ENCODE assay signal across 11 cellular contexts in the genomic region with DNA sequence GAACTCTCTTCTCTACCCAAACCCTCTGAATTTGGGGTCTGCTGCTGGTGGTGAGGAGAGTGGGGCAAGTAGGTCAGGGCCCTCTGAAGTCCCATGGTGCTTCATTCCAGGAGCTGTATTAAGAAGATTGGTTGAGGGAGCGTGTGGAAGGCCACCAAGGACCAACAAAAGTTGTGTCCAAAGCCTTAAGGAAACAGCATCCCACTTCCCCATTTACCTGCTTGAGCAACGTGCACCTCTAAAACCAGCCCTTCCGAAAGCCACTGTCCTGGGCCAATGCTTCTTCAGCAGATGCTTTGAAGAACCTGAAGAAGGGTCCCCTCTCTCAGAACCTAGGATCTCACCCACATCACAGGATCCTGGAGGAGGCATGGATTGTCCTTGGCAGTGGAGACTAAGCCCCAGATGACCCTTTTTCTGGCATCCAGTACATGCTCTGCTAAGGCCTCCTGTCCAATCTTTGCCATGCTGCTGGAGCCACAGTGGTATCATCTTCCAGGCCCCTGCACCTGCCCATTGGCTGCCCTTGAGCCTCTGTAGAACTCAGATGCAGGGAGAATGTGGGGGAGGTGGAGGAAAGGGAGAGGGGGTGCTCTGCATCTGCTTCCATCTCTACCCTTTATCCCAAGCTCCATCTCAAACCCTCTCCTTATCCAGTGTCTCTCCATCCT. TPM values are rescaled to one million over a fixed set of nuclear protein-coding genes. Genes with fewer than 3 reads are reported as not detected.
A peak's percentile ranks its signal among the peaks of the same experiment; 100 is the strongest.
DNase-seq lines count a peak whose midpoint lies in the region; ATAC-seq and TF ChIP-seq lines count a peak whose summit lies in the region.
"Had no signal": no experiment of that assay in that cellular context is flagged by ENCODE, and none has a peak within 500 bp of the region (broad histone marks: within the 10 kb centered on the region; RNA-seq: fewer than 3 reads in every experiment).

No MANE protein-coding gene starts in this region.

- H3K4me1 ChIP-seq in GM23338 (ENCODE audit: insufficient read depth), result peaks cover 72% of the 10 kb centered on the region
- H3K4me1 ChIP-seq in adrenal gland (replicated peaks in 1 of 2), result peaks cover 65 to 66% of the 10 kb centered on the region in 2 donors
- H3K4me1 ChIP-seq in liver (ENCODE audit: control insufficient read depth in 4 of 4, insufficient read depth in 4 of 4, low read length in 3 of 4), result peaks cover 19 to 74% (median 49%) of the 10 kb centered on the region in 4 donors
- peaks cover 41% of the 10 kb centered on the region for H3K4me1 ChIP-seq in PC-3 (ENCODE audit: insufficient read depth, low read length)

- no peak for TF ChIP-seq RAD21 in liver (IDR thresholded peaks at IDR 0.05)

- peaks cover 82% of the 10 kb centered on the region for H3K4me1 Mint-ChIP-seq in GM23338
- H3K4me1 Mint-ChIP-seq in stimulated activated effector memory CD8-positive, alpha-beta T cell treated with anti-CD3 and anti-CD28 coated beads, Interleukin-12 subunit alpha, Interleukin-12 subunit beta, amount 100 ng/mL, for 72 hours, result peaks cover 91% of the 10 kb centered on the region

- TF ChIP-seq POLR2A in adrenal gland (IDR thresholded peaks at IDR 0.05), result no peak

- H2AFZ ChIP-seq in GM23338, result peak overlapping the region; percentile 95
- H2AFZ ChIP-seq in PC-3 (ENCODE audit: low read length), result no peak overlapping the region

- CTCF ChIA-PET in PC-3 (lab: Charles Lee), result no interaction called here

- H3K27me3 ChIP-seq in GM23338 (ENCODE audit: insufficient read depth) (peaks cover 37% of the 10 kb centered on the region), adrenal gland (no peaks in the 10 kb centered on the region), liver (ENCODE audit: control insufficient read depth in 4 of 4, insufficient read depth in 4 of 4, low read length in 3 of 4) (no peaks in the 10 kb centered on the region), PC-3 (ENCODE audit: low read length) (no peaks in the 10 kb centered on the region)

- peak overlapping the region in 1 of 2 donors; percentile 8 for H3K9ac ChIP-seq in liver (ENCODE audit: low read depth in 1 of 2, low read length in 2 of 2)
- no peak overlapping the region for H3K9ac ChIP-seq in PC-3 (ENCODE audit: low read length)

- no peak for TF ChIP-seq CTCF in GM23338 (conservative IDR thresholded peaks at IDR 0.05; ENCODE audit: low read depth in 2 of 2)
- no peak for TF ChIP-seq CTCF in adrenal gland (IDR thresholded peaks at IDR 0.05)
- no peak for TF ChIP-seq CTCF in liver (IDR thresholded peaks at IDR 0.05; ENCODE audit: low read depth, low read length, missing input control)
- TF ChIP-seq CTCF in PC-3 (conservative IDR thresholded peaks at IDR 0.05; ENCODE audit: low read depth, low read length), result no peak

- H3K9me3 ChIP-seq in adrenal gland (replicated peaks in 1 of 3) (no peaks in the 10 kb centered on the region), liver (ENCODE audit: control insufficient read depth in 4 of 4, low read length in 3 of 4) (no peaks in the 10 kb centered on the region), PC-3 (ENCODE audit: low read length) (no peaks in the 10 kb centered on the region)

- H3K27ac Mint-ChIP-seq in GM23338, result no peak overlapping the region
- H3K27ac Mint-ChIP-seq in stimulated activated effector memory CD8-positive, alpha-beta T cell treated with anti-CD3 and anti-CD28 coated beads, Interleukin-12 subunit alpha, Interleukin-12 subunit beta, amount 100 ng/mL, for 72 hours, result peak overlapping the region; percentile 95
- no peak overlapping the region for H3K27ac Mint-ChIP-seq in activated naive CD4-positive, alpha-beta T cell treated with anti-CD3 and anti-CD28 coated beads, Interleukin-2, amount 50 U/mL, for 72 hours

- intact Hi-C loops in adrenal gland (cut with DNase I) (no loop called here), PC-3 (cut with micrococcal nuclease) (no loop called here)

- peaks cover 56% of the 10 kb centered on the region for H3K27me3 Mint-ChIP-seq in GM23338 (ENCODE audit: insufficient read depth, low read depth, poor library complexity)

- POLR2A ChIA-PET in PC-3 (lab: Charles Lee; ENCODE audit: unreplicated experiment), result no interaction called here

- H3K4me2 ChIP-seq in GM23338 (peak overlapping the region; percentile 71), PC-3 (ENCODE audit: low read length) (no peak overlapping the region)

- H3K27ac ChIP-seq in GM23338 (ENCODE audit: low read depth) (no peak overlapping the region), adrenal gland (peak overlapping the region in 4 of 5 donors; percentile 82 to 96 (median 94)), liver (ENCODE audit: low read depth in 1 of 2, low read length in 2 of 2) (peak overlapping the region; percentile 82 to 99), PC-3 (ENCODE audit: low read length) (no peak overlapping the region)

- H3K79me2 ChIP-seq in GM23338 (replicated peaks; ENCODE audit: insufficient read depth) (no peaks in the 10 kb centered on the region), PC-3 (ENCODE audit: low read length) (no peaks in the 10 kb centered on the region)

- H4K20me1 ChIP-seq in GM23338 (replicated peaks; ENCODE audit: insufficient read depth) (no peaks in the 10 kb centered on the region), PC-3 (ENCODE audit: low read length) (no peaks in the 10 kb centered on the region)

- no peaks in the 10 kb centered on the region for H3K9me3 Mint-ChIP-seq in GM23338
- H3K9me3 Mint-ChIP-seq in stimulated activated effector memory CD8-positive, alpha-beta T cell treated with anti-CD3 and anti-CD28 coated beads, Interleukin-12 subunit alpha, Interleukin-12 subunit beta, amount 100 ng/mL, for 72 hours, result no peaks in the 10 kb centered on the region
- no peaks in the 10 kb centered on the region for H3K9me3 Mint-ChIP-seq in activated naive CD4-positive, alpha-beta T cell treated with anti-CD3 and anti-CD28 coated beads, Interleukin-2, amount 50 U/mL, for 72 hours
- H3K9me3 Mint-ChIP-seq: neural crest cell had no signal

- DNase-seq in GM23338 (ENCODE audit: low spot score) (no peak), adrenal gland (no peak), GOT3 (lab: John Stamatoyannopoulos, UW) (no peak), PC-3 (no peak)
- no peak for DNase-seq in stimulated activated effector memory CD8-positive, alpha-beta T cell treated with anti-CD3 and anti-CD28 coated beads, Interleukin-12 subunit alpha, Interleukin-12 subunit beta, amount 100 ng/mL, for 72 hours (ENCODE audit: low spot score in 2 of 2)
- no peak for DNase-seq in activated naive CD4-positive, alpha-beta T cell treated with anti-CD3 and anti-CD28 coated beads, Interleukin-2, amount 50 U/mL, for 72 hours (ENCODE audit: low spot score in 2 of 2)
- DNase-seq: central memory CD4-positive, alpha-beta T cell; NCI-H774 had no signal

- H3F3A ChIP-seq in GM23338 (replicated peaks; ENCODE audit: low read depth) (peaks cover 12% of the 10 kb centered on the region; the same call in 1 of the 2 replicates), PC-3 (ENCODE audit: low read length, unreplicated experiment) (no peaks in the 10 kb centered on the region)

- H3K4me3 ChIP-seq in GM23338, result peak overlapping the region; percentile 40
- H3K4me3 ChIP-seq in adrenal gland, result no peak overlapping the region
- H3K4me3 ChIP-seq in liver (ENCODE audit: low read depth in 1 of 3, low read length in 3 of 3), result no peak overlapping the region
- H3K4me3 ChIP-seq in PC-3 (ENCODE audit: low read length), result no peak overlapping the region

- ATAC-seq in GM23338 (no peak), GM18519 (IDR thresholded peaks at IDR 0.05; ENCODE audit: low FRiP score, unreplicated experiment) (no peak), PC-3 (no peak)
- ATAC-seq in stimulated activated effector memory CD8-positive, alpha-beta T cell treated with anti-CD3 and anti-CD28 coated beads, Interleukin-12 subunit alpha, Interleukin-12 subunit beta, amount 100 ng/mL, for 72 hours, result no peak
- ATAC-seq in activated naive CD4-positive, alpha-beta T cell treated with anti-CD3 and anti-CD28 coated beads, Interleukin-2, amount 50 U/mL, for 72 hours, result no peak

- H3K36me3 ChIP-seq in GM23338 (ENCODE audit: insufficient read depth) (no peaks in the 10 kb centered on the region), adrenal gland (replicated peaks in 1 of 2) (no peaks in the 10 kb centered on the region), liver (ENCODE audit: control insufficient read depth in 4 of 4, insufficient read depth in 3 of 4, low read depth in 1 of 4, low read length in 3 of 4) (no peaks in the 10 kb centered on the region), PC-3 (ENCODE audit: low read depth, low read length) (no peaks in the 10 kb centered on the region)

- BruUV-seq in PC-3 (replicated peaks; lab: Mats Ljungman, UMichigan), result no TSS peak

- peak overlapping the region; percentile 52 for H3K4me3 Mint-ChIP-seq in GM23338
- H3K4me3 Mint-ChIP-seq in stimulated activated effector memory CD8-positive, alpha-beta T cell treated with anti-CD3 and anti-CD28 coated beads, Interleukin-12 subunit alpha, Interleukin-12 subunit beta, amount 100 ng/mL, for 72 hours, result peak overlapping the region; percentile 70

- H3K36me3 Mint-ChIP-seq in GM23338 (ENCODE audit: low read depth), result no peaks in the 10 kb centered on the region; the same call in 2 of the 3 replicates
- peaks cover 6% of the 10 kb centered on the region for H3K36me3 Mint-ChIP-seq in stimulated activated effector memory CD8-positive, alpha-beta T cell treated with anti-CD3 and anti-CD28 coated beads, Interleukin-12 subunit alpha, Interleukin-12 subunit beta, amount 100 ng/mL, for 72 hours
- H3K36me3 Mint-ChIP-seq in activated naive CD4-positive, alpha-beta T cell treated with anti-CD3 and anti-CD28 coated beads, Interleukin-2, amount 50 U/mL, for 72 hours, result peaks cover 0 to 5% of the 10 kb centered on the region in 2 donors

- 82 to 96% (median 93%) methylated on average over 3 of the region's 3 CpGs for WGBS in adrenal gland, 4 donors
- 95% methylated on average over 3 of the region's 3 CpGs for WGBS in liver

- H3K9me2 ChIP-seq in GM23338 (ENCODE audit: insufficient read depth) (peaks cover 7% of the 10 kb centered on the region; the same call in 1 of the 2 replicates), PC-3 (replicated peaks; ENCODE audit: low read length) (no peaks in the 10 kb centered on the region)

RNA-seq across cellular contexts. Expression of a gene that starts 5.8 kb away (rescaled TPM):
- total RNA-seq in GM23338 (2014; rRNA removed; shearing (Covaris generic)), result 3.6 and 4.2 TPM in 2 replicates
- polyA plus RNA-seq in GM23338 (2016; fragmentation: Nextera tagmentation; extraction: Ambion mirVana) (3.1 and 3.3 TPM in 2 replicates), adrenal gland (10 to 100 TPM; 34.5 to 59.0 (median 36.6) TPM), liver (10 to 100 TPM in 1 of 2 donors, 1 to 10 TPM in 1; 8.8 to 13.7 TPM)
- total RNA-seq in adrenal gland (10 to 100 TPM; 14.0 to 69.1 (median 41.4) TPM), liver (1 to 10 TPM in 1 of 2 donors, under 1 TPM in 1; 0.84 to 2.3 TPM), PC-3 (2014; rRNA removed) (7.1 and 9.2 TPM in 2 replicates)
- total RNA-seq in activated naive CD4-positive, alpha-beta T cell treated with anti-CD3 and anti-CD28 coated beads, Interleukin-2, amount 50 U/mL, for 72 hours, result 10 to 100 TPM in 1 of 2 donors, 1 to 10 TPM in 1; 4.8 to 26.7 TPM

RNA-seq across cellular contexts. Expression of a gene that starts 15.5 kb away (rescaled TPM):
- total RNA-seq in GM23338 (2014; rRNA removed; shearing (Covaris generic)), result 52.5 and 56.5 TPM in 2 replicates
- polyA plus RNA-seq in GM23338 (2016; fragmentation: Nextera tagmentation; extraction: Ambion mirVana) (14.3 and 16.2 TPM in 2 replicates), adrenal gland (100 to 1,000 TPM in 2 of 3 donors, 10 to 100 TPM in 1; 74.2 to 143 (median 128) TPM), liver (10 to 100 TPM in 1 of 2 donors, 1 to 10 TPM in 1; 7.9 to 23.1 TPM)
- total RNA-seq in adrenal gland (100 to 1,000 TPM in 1 of 8 donors, 10 to 100 TPM in 7; 47.8 to 100 (median 69.1) TPM), liver (10 to 100 TPM; 24.0 to 43.7 TPM), PC-3 (2014; rRNA removed) (22.2 and 38.1 TPM in 2 replicates)
- 100 to 1,000 TPM in 1 of 2 donors, 10 to 100 TPM in 1; 83.4 to 140 TPM for total RNA-seq in activated naive CD4-positive, alpha-beta T cell treated with anti-CD3 and anti-CD28 coated beads, Interleukin-2, amount 50 U/mL, for 72 hours

RNA-seq across cellular contexts. Expression of a gene that starts 34.1 kb away (rescaled TPM):
- total RNA-seq in GM23338 (2014; rRNA removed; shearing (Covaris generic)), result 76.1 and 82.9 TPM in 2 replicates
- 34.4 and 37.5 TPM in 2 replicates for polyA plus RNA-seq in GM23338 (2016; fragmentation: Nextera tagmentation; extraction: Ambion mirVana)
- total RNA-seq in adrenal gland, result 10 to 100 TPM; 36.2 to 72.4 (median 61.7) TPM
- 10 to 100 TPM; 36.2 to 65.1 (median 57.5) TPM for polyA plus RNA-seq in adrenal gland
- total RNA-seq in liver, result 10 to 100 TPM; 17.1 to 17.9 TPM
- 10 to 100 TPM; 11.4 to 12.9 TPM for polyA plus RNA-seq in liver
- total RNA-seq in PC-3 (2014; rRNA removed), result 27.3 and 39.2 TPM in 2 replicates
- 100 to 1,000 TPM; 104 to 212 TPM for total RNA-seq in activated naive CD4-positive, alpha-beta T cell treated with anti-CD3 and anti-CD28 coated beads, Interleukin-2, amount 50 U/mL, for 72 hours

RNA-seq across cellular contexts. Expression of a gene that starts 43.5 kb away (rescaled TPM):
- total RNA-seq in GM23338 (2014; rRNA removed; shearing (Covaris generic)), result 9.6 and 10.5 TPM in 2 replicates
- polyA plus RNA-seq in GM23338 (2016; fragmentation: Nextera tagmentation; extraction: Ambion mirVana) (3.4 and 3.6 TPM in 2 replicates), adrenal gland (10 to 100 TPM; 41.8 to 62.3 (median 50.9) TPM), liver (1 to 10 TPM; 3.2 to 6.3 TPM)
- total RNA-seq in adrenal gland (100 to 1,000 TPM in 3 of 8 donors, 10 to 100 TPM in 5; 46.1 to 110 (median 76.4) TPM), liver (10 to 100 TPM in 1 of 2 donors, 1 to 10 TPM in 1; 8.5 to 10.3 TPM), PC-3 (2014; rRNA removed) (6.6 and 11.2 TPM in 2 replicates)
- total RNA-seq in activated naive CD4-positive, alpha-beta T cell treated with anti-CD3 and anti-CD28 coated beads, Interleukin-2, amount 50 U/mL, for 72 hours, result 10 to 100 TPM; 14.5 to 19.3 TPM

RNA-seq across cellular contexts. Expression of a gene that starts 52.0 kb away (rescaled TPM):
- 88.9 and 95.1 TPM in 2 replicates for total RNA-seq in GM23338 (2014; rRNA removed; shearing (Covaris generic))
- polyA plus RNA-seq in GM23338 (2016; fragmentation: Nextera tagmentation; extraction: Ambion mirVana) (44.4 and 44.8 TPM in 2 replicates), adrenal gland (100 to 1,000 TPM in 1 of 3 donors, 10 to 100 TPM in 2; 50.3 to 103 (median 92.9) TPM), liver (10 to 100 TPM; 19.2 to 27.2 TPM)
- total RNA-seq in adrenal gland (100 to 1,000 TPM in 1 of 8 donors, 10 to 100 TPM in 7; 57.1 to 127 (median 78.1) TPM), liver (10 to 100 TPM; 31.0 to 37.1 TPM), PC-3 (2014; rRNA removed) (73.0 and 78.7 TPM in 2 replicates)
- 100 to 1,000 TPM; 106 to 133 TPM for total RNA-seq in activated naive CD4-positive, alpha-beta T cell treated with anti-CD3 and anti-CD28 coated beads, Interleukin-2, amount 50 U/mL, for 72 hours

Comparison
In these comparisons a context has a peak if more than half of its experiments do, and no peak if none do; other contexts are left out.
1. H3K27ac ChIP-seq: peak in adrenal gland (4 of 5) and liver (2 of 2); none in GM23338 (single experiment) and PC-3 (single experiment).